ENCODE assay signal across 13 cellular contexts in genomic region chr2:176813526-176814179, GRCh38.
DNase-seq lines count a peak whose midpoint lies in the region; TF ChIP-seq lines count a peak whose summit lies in the region.
"Had no signal": no experiment of that assay in that cellular context is flagged by ENCODE, and none has a peak within 500 bp of the region (broad histone marks: within the 10 kb centered on the region; RNA-seq: fewer than 3 reads in every experiment).

No MANE protein-coding gene starts in this region.

- H3K27me3 ChIP-seq in Caco-2 (replicated peaks; ENCODE audit: control insufficient read depth, insufficient read depth, low read length) = no peaks in the 10 kb centered on the region

- H3K36me3 ChIP-seq in Caco-2 (ENCODE audit: control insufficient read depth, insufficient read depth, low read length) = no peaks in the 10 kb centered on the region

- intact Hi-C loops in Caco-2 (cut with micrococcal nuclease; ENCODE audit: unreplicated experiment) = loop anchor here (1.0 to 10.0 kb wide), 3 partner anchors 134 to 689 kb away; partner anchors contain the start of genes HOXD8 and HOXD9

- no peaks in the 10 kb centered on the region for H3K36me3 Mint-ChIP-seq in nephron (ENCODE audit: low read depth)
- H3K36me3 Mint-ChIP-seq in Caco-2 (ENCODE audit: insufficient read depth, unreplicated experiment) = no peaks in the 10 kb centered on the region
- H3K36me3 Mint-ChIP-seq: T-cell had no signal

- TF ChIP-seq CTCF in nephron (IDR thresholded peaks at IDR 0.05; ENCODE audit: unreplicated experiment in 3 of 3) (no peak), Caco-2 (IDR thresholded peaks at IDR 0.05; ENCODE audit: insufficient read depth in 1 of 2, low read depth in 1 of 2, low read length in 1 of 2, severe bottlenecking in 1 of 2, unreplicated experiment in 1 of 2) (no peak)

- H3K27ac Mint-ChIP-seq in nephron = peak overlapping the region; percentile 33 to 84 (median 59)
- H3K27ac Mint-ChIP-seq in Caco-2 (ENCODE audit: unreplicated experiment) = no peak overlapping the region
- H3K27ac Mint-ChIP-seq: T-cell had no signal

- CTCF ChIA-PET in Caco-2 (lab: Charles Lee) = interaction anchor here (0.6 to 1.1 kb wide), 5 partner anchors 17 to 1285 kb away, joined by 3 to 4 read pairs (median 3); no protein-coding TSS in a partner anchor

- POLR2A ChIA-PET in Caco-2 (lab: Charles Lee) = interaction anchor here (0.6 kb wide), 1 partner anchor 1340 kb away, joined by 3 read pairs; no protein-coding TSS in a partner anchor

- DNase-seq in NCI-H2029 treated with DMSO at 0.1 percent for 48 hours (lab: John Stamatoyannopoulos, UW) = peak; percentile 15
- DNase-seq in NCI-H2029 (lab: John Stamatoyannopoulos, UW) = no peak
- DNase-seq in NCI-H69 (lab: John Stamatoyannopoulos, UW) = peak; percentile 28
- peak; percentile 84 to 97 for DNase-seq in dermis microvascular lymphatic vessel endothelial cell (ENCODE audit: low read depth in 2 of 2)
- no peak for DNase-seq in Caco-2
- DNase-seq in NCI-H524 (lab: John Stamatoyannopoulos, UW) = no peak
- DNase-seq in NCI-H1105 treated with DMSO at 0.1 percent for 48 hours (lab: John Stamatoyannopoulos, UW) = no peak
- DNase-seq: C1 segment of cervical spinal cord, NCI-H2227 treated with DMSO at 0.1 percent for 48 hours, T-cell had no signal

- H3K4me3 Mint-ChIP-seq in nephron = no peak overlapping the region
- no peak overlapping the region for H3K4me3 Mint-ChIP-seq in Caco-2 (ENCODE audit: unreplicated experiment)
- H3K4me3 Mint-ChIP-seq: T-cell had no signal

- no peaks in the 10 kb centered on the region for H3K4me1 ChIP-seq in Caco-2

- BruUV-seq in Caco-2 (replicated peaks; lab: Mats Ljungman, UMichigan) = no TSS peak

- no peaks in the 10 kb centered on the region for H3K27me3 Mint-ChIP-seq in nephron (ENCODE audit: low read depth)
- peaks cover 3% of the 10 kb centered on the region for H3K27me3 Mint-ChIP-seq in Caco-2 (ENCODE audit: insufficient read depth, unreplicated experiment)

- H3K9me3 ChIP-seq in Caco-2 = no peaks in the 10 kb centered on the region

- H3K4me3 ChIP-seq in Caco-2 (ENCODE audit: low read depth, low read length) = no peak overlapping the region
- H3K4me3 ChIP-seq: GM12878, GM23248 had no signal

- H3K4me1 Mint-ChIP-seq in nephron (peaks cover 32% of the 10 kb centered on the region), Caco-2 (ENCODE audit: low read depth, unreplicated experiment) (no peaks in the 10 kb centered on the region)

- H3K9me3 Mint-ChIP-seq in nephron (no peaks in the 10 kb centered on the region), Caco-2 (ENCODE audit: unreplicated experiment) (no peaks in the 10 kb centered on the region)
- H3K9me3 Mint-ChIP-seq: T-cell had no signal

Comparison
In these comparisons a context has a peak if more than half of its experiments do, and no peak if none do; other contexts are left out.
1. DNase-seq: peak in NCI-H2029 treated with DMSO at 0.1 percent for 48 hours (single experiment), NCI-H69 (single experiment) and dermis microvascular lymphatic vessel endothelial cell (2 of 2); none in NCI-H2029 (single experiment), Caco-2 (0 of 2), NCI-H524 (0 of 2) and NCI-H1105 treated with DMSO at 0.1 percent for 48 hours (single experiment).